Comparison of ENCODE assay signal across 12 cellular contexts in genomic region chrX:68823413-68824151, GRCh38.
"Had no signal": no experiment of that assay in that cellular context is flagged by ENCODE, and none has a peak within 500 bp of the region (broad histone marks: within the 10 kb centered on the region; RNA-seq: fewer than 3 reads in every experiment).

No MANE protein-coding gene starts in this region.

- H3K4me3 ChIP-seq: lower lobe of right lung, mucosa of descending colon, testis, upper lobe of right lung had no signal

- H3K4me1 ChIP-seq: testis, upper lobe of right lung had no signal

- DNase-seq: activated CD4-positive, alpha-beta T cell treated with anti-CD3 and anti-CD28 coated beads for 48 hours; activated effector memory CD4-positive, alpha-beta T cell treated with Interleukin-2 at 50 U/mL for 16 hours; cerebellar nuclear complex; lower lobe of right lung; mucosa of descending colon; natural killer cell; stimulated activated CD4-positive, alpha-beta T cell treated with anti-CD3 and anti-CD28 coated beads, Interleukin-2, amount 100 ng/mL, for 48 hours; stimulated activated CD8-positive, alpha-beta memory T cell treated with anti-CD3 and anti-CD28 coated beads, Interleukin-4, amount 100 ng/mL, for 48 hours; stimulated activated naive CD8-positive, alpha-beta T cell treated with anti-CD3 and anti-CD28 coated beads, Interleukin-15, amount 100 ng/mL, for 72 hours; T-helper 1 cell; testis; upper lobe of right lung had no signal

- H3K9me3 ChIP-seq: lower lobe of right lung, mucosa of descending colon, testis, upper lobe of right lung had no signal

- H3K36me3 ChIP-seq: lower lobe of right lung, upper lobe of right lung had no signal

- H3K27me3 ChIP-seq: testis, upper lobe of right lung had no signal

- H3K27ac ChIP-seq: lower lobe of right lung, testis, upper lobe of right lung had no signal
